Comparison of ENCODE assay signal across 20 cellular contexts in the genomic region with DNA sequence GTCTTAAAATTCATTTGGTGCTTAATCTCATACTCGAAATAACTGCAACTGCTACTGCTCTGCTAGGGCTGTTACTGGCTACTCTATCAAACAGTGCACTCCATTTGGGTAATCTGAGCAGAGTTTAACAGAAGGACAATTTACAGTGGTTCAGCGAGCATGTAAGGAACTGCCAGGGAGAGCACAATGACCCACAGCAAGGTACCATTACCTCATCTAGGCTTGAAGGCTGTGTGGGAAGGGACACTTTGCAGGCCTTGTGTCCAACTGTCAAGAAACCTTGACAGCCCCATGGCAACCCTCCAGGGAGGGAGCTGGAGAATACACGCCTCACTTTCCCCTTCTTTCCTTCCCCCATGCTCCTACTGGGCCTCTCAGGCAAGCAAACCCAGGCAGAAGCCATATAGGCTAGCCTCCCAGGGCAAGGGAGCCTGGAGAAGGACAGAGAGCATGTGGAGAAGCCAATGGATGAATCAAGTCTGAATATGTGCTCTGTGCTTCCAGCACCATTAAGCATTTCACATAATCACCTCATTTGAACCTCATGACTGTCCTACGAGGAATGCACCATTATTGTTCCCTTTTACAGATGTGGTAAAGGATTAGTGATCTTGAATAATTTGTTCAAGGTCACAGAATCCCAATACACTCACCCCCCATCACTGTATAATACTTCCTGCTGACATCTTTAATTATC. TPM values are rescaled to one million over a fixed set of nuclear protein-coding genes. Genes with fewer than 3 reads are reported as not detected.
DNase-seq lines count a peak whose midpoint lies in the region; TF ChIP-seq lines count a peak whose summit lies in the region.
"Had no signal": no experiment of that assay in that cellular context is flagged by ENCODE, and none has a peak within 500 bp of the region (broad histone marks: within the 10 kb centered on the region; RNA-seq: fewer than 3 reads in every experiment).

No MANE protein-coding gene starts in this region.

- peaks cover 2% of the 10 kb centered on the region for H3K36me3 Mint-ChIP-seq in activated CD4-positive, alpha-beta T cell treated with anti-CD3 and anti-CD28 coated beads, Interleukin-2, amount 10 ng/mL, durations not matched to agents 24 days and 14 days (ENCODE audit: low read depth)
- H3K36me3 Mint-ChIP-seq in nephron progenitor cell (ENCODE audit: low read depth): no peaks in the 10 kb centered on the region
- H3K36me3 Mint-ChIP-seq: CD8-positive, alpha-beta T cell; IgD-negative memory B cell; WTC11 had no signal

- no peaks in the 10 kb centered on the region for H3K36me3 ChIP-seq in HEK293 (ENCODE audit: control insufficient read depth in 2 of 2, insufficient read depth in 1 of 2, low read length in 2 of 2)
- H3K36me3 ChIP-seq: stomach had no signal

- H3K4me1 Mint-ChIP-seq in activated CD4-positive, alpha-beta T cell treated with anti-CD3 and anti-CD28 coated beads, Interleukin-2, amount 10 ng/mL, durations not matched to agents 24 days and 14 days: peaks cover 50% of the 10 kb centered on the region
- no peaks in the 10 kb centered on the region for H3K4me1 Mint-ChIP-seq in nephron progenitor cell
- H3K4me1 Mint-ChIP-seq: WTC11 had no signal

- H3K27ac ChIP-seq in HEK293 (ENCODE audit: extremely low read depth, low read depth, low read length): no peak overlapping the region

- H3K4me3 ChIP-seq in HEK293 (ENCODE audit: low read depth, low read length) (no peak overlapping the region), choroid plexus epithelial cell (ENCODE audit: low read depth, low read length) (no peak overlapping the region)
- H3K4me3 ChIP-seq: stomach had no signal

- H3K27ac Mint-ChIP-seq in activated CD4-positive, alpha-beta T cell treated with anti-CD3 and anti-CD28 coated beads, Interleukin-2, amount 10 ng/mL, durations not matched to agents 24 days and 14 days: peak overlapping the region; percentile 51
- peak overlapping the region; percentile 27 for H3K27ac Mint-ChIP-seq in nephron progenitor cell
- H3K27ac Mint-ChIP-seq: CD8-positive, alpha-beta T cell; nephron; WTC11 had no signal

- CTCF ChIA-PET in HEK293 (lab: Yijun Ruan, JAX): no interaction called here

- H3K4me3 Mint-ChIP-seq in activated CD4-positive, alpha-beta T cell treated with anti-CD3 and anti-CD28 coated beads, Interleukin-2, amount 10 ng/mL, durations not matched to agents 24 days and 14 days: no peak overlapping the region
- no peak overlapping the region for H3K4me3 Mint-ChIP-seq in nephron progenitor cell
- H3K4me3 Mint-ChIP-seq: CD8-positive, alpha-beta T cell; nephron; WTC11 had no signal

- H3K9me3 Mint-ChIP-seq in activated CD4-positive, alpha-beta T cell treated with anti-CD3 and anti-CD28 coated beads, Interleukin-2, amount 10 ng/mL, durations not matched to agents 24 days and 14 days: peaks cover 14% of the 10 kb centered on the region
- H3K9me3 Mint-ChIP-seq in nephron progenitor cell: no peaks in the 10 kb centered on the region
- H3K9me3 Mint-ChIP-seq: CD8-positive, alpha-beta T cell; nephron; WTC11 had no signal

- TF ChIP-seq CTCF in HEK293 (tag by site-specific recombination; IDR thresholded peaks at IDR 0.05): no peak
- no peak for TF ChIP-seq CTCF in choroid plexus epithelial cell (conservative IDR thresholded peaks at IDR 0.05; ENCODE audit: low read depth, low read length)
- TF ChIP-seq CTCF in nephron progenitor cell (IDR thresholded peaks at IDR 0.05): no peak

- no peaks in the 10 kb centered on the region for H3K4me1 ChIP-seq in HEK293 (ENCODE audit: control insufficient read depth, insufficient read depth, low read length)

- no peaks in the 10 kb centered on the region for H3K9me3 ChIP-seq in HEK293 (ENCODE audit: control insufficient read depth, insufficient read depth, low read depth, low read length)
- H3K9me3 ChIP-seq: stomach had no signal

- no peak for DNase-seq in activated CD4-positive, alpha-beta T cell treated with anti-CD3 and anti-CD28 coated beads, Interleukin-2, amount 10 ng/mL, durations not matched to agents 24 days and 14 days
- DNase-seq in activated CD4-positive, alpha-beta T cell treated with anti-CD3 and anti-CD28 coated beads for 4 hours: no peak
- DNase-seq in choroid plexus epithelial cell (ENCODE audit: low read depth) (peak; percentile 6), nephron progenitor cell (no peak), H4 (ENCODE audit: low spot score) (no peak), GM19240 (ENCODE audit: insufficient read length, low spot score) (no peak), iPS-NIHi11 (ENCODE audit: low spot score) (no peak)
- DNase-seq: activated gamma-delta T cell treated with Interleukin-2 at 50 U/mL for 16 hours; caudate nucleus; CD8-positive, alpha-beta T cell; DMS79 treated with DMSO at 0.1 percent for 48 hours; effector CD8-positive, alpha-beta T cell; NCI-H2081; NCI-H774; RPMI8226; stomach had no signal

- POLR2A ChIA-PET in HEK293 (lab: Yijun Ruan, JAX): no interaction called here

- no peaks in the 10 kb centered on the region for H3K27me3 Mint-ChIP-seq in activated CD4-positive, alpha-beta T cell treated with anti-CD3 and anti-CD28 coated beads, Interleukin-2, amount 10 ng/mL, durations not matched to agents 24 days and 14 days
- H3K27me3 Mint-ChIP-seq in nephron progenitor cell (ENCODE audit: low read depth, poor library complexity): peaks cover 10% of the 10 kb centered on the region
- H3K27me3 Mint-ChIP-seq: IgD-negative memory B cell had no signal

- intact Hi-C loops in activated CD4-positive, alpha-beta T cell treated with anti-CD3 and anti-CD28 coated beads, Interleukin-2, amount 10 ng/mL, durations not matched to agents 24 days and 14 days (cut with micrococcal nuclease): loop anchor here (5.0 kb wide), 1 partner anchor 502 kb away; the partner anchor contains the start of gene PLGRKT

TF ChIP-seq in HEK293, 187 proteins besides CTCF, POLR2A, EP300 and RAD21:
- TF ChIP-seq ZNF335 (tag by site-specific recombination; conservative IDR thresholded peaks at IDR 0.05) (no peak), OSR2 (tag by site-specific recombination; IDR thresholded peaks at IDR 0.05) (0 out of 2 replicates have a peak, but pooled peaks have one; percentile 16)

RNA-seq across cellular contexts. Expression of gene JAK2, which starts 49.9 kb away (rescaled TPM):
- total RNA-seq in activated CD4-positive, alpha-beta T cell treated with anti-CD3 and anti-CD28 coated beads, Interleukin-2, amount 10 ng/mL, durations not matched to agents 24 days and 14 days: 29.3 and 29.9 TPM in 2 replicates
- total RNA-seq in H4 (2014; rRNA removed; shearing (Covaris generic)): 0.41 and 1.2 TPM in 2 replicates

Comparison
In these comparisons a context has a peak if more than half of its experiments do, and no peak if none do; other contexts are left out.
1. RNA of gene JAK2, which starts 49.9 kb away (total RNA-seq): 29.3 to 29.9 TPM in activated CD4-positive, alpha-beta T cell treated with anti-CD3 and anti-CD28 coated beads, Interleukin-2, amount 10 ng/mL, durations not matched to agents 24 days and 14 days; 0.41 to 1.2 TPM in H4; every median in the first group is over 10 times any median in the second.